In genomic region chr6:90080876-90081464, GRCh38 we compare ENCODE assay signal across 8 cellular contexts.
DNase-seq lines count a peak whose midpoint lies in the region; ATAC-seq and TF ChIP-seq lines count a peak whose summit lies in the region.

No MANE protein-coding gene starts in this region.

- ATAC-seq in HG02798 (IDR thresholded peaks at IDR 0.05; ENCODE audit: poor library complexity, unreplicated experiment), result peak; percentile 83
- ATAC-seq in central memory CD8-positive, alpha-beta T cell (replicated peaks; ENCODE audit: extremely low read depth, poor library complexity, severe bottlenecking), result peak; percentile 81

- DNase-seq in GM13976 (ENCODE audit: low spot score) (peak; percentile 12), GDM1 (lab: John Stamatoyannopoulos, UW) (no peak), NCI-H1436 treated with DMSO at 0.1 percent for 48 hours (lab: John Stamatoyannopoulos, UW) (no peak), NCI-H1436 (lab: John Stamatoyannopoulos, UW) (no peak), DMS53 (lab: John Stamatoyannopoulos, UW) (no peak)
- DNase-seq in T-helper 2 cell treated with Interferon-gamma antibody and Interleukin-4, amounts not matched to agents 5 μg/mL and 100 μg/mL, for 36 hours (ENCODE audit: low spot score), result peak; percentile 89
- DNase-seq in central memory CD8-positive, alpha-beta T cell (ENCODE audit: low spot score in 2 of 2), result peak; percentile 47 to 55

- peak overlapping the region; percentile 88 for H3K4me3 Mint-ChIP-seq in T-helper 2 cell treated with Interferon-gamma antibody and Interleukin-4, amounts not matched to agents 5 μg/mL and 100 μg/mL, for 36 hours
- H3K4me3 Mint-ChIP-seq in central memory CD8-positive, alpha-beta T cell, result peak overlapping the region; percentile 83

- in situ Hi-C loops in GM13976 (cut with MboI; ENCODE audit: low sequenced_read_pairs, unreplicated experiment), result no loop called here

- H3K27ac Mint-ChIP-seq in T-helper 2 cell treated with Interferon-gamma antibody and Interleukin-4, amounts not matched to agents 5 μg/mL and 100 μg/mL, for 36 hours, result peak overlapping the region; percentile 96
- peak overlapping the region; percentile 60 for H3K27ac Mint-ChIP-seq in central memory CD8-positive, alpha-beta T cell (ENCODE audit: low read depth)

- peaks cover 78% of the 10 kb centered on the region for H3K4me1 Mint-ChIP-seq in T-helper 2 cell treated with Interferon-gamma antibody and Interleukin-4, amounts not matched to agents 5 μg/mL and 100 μg/mL, for 36 hours (ENCODE audit: low read depth)
- peaks cover 49% of the 10 kb centered on the region for H3K4me1 Mint-ChIP-seq in central memory CD8-positive, alpha-beta T cell

- no peaks in the 10 kb centered on the region for H3K9me3 Mint-ChIP-seq in T-helper 2 cell treated with Interferon-gamma antibody and Interleukin-4, amounts not matched to agents 5 μg/mL and 100 μg/mL, for 36 hours
- no peaks in the 10 kb centered on the region for H3K9me3 Mint-ChIP-seq in central memory CD8-positive, alpha-beta T cell

- no peak for TF ChIP-seq CTCF in GM13976 (IDR thresholded peaks at IDR 0.05; ENCODE audit: borderline replicate concordance, control extremely low read depth, extremely low read depth, insufficient read depth, missing control alignments)

- H3K36me3 Mint-ChIP-seq in T-helper 2 cell treated with Interferon-gamma antibody and Interleukin-4, amounts not matched to agents 5 μg/mL and 100 μg/mL, for 36 hours (ENCODE audit: low read depth), result peaks cover 34% of the 10 kb centered on the region
- peaks cover 11% of the 10 kb centered on the region for H3K36me3 Mint-ChIP-seq in central memory CD8-positive, alpha-beta T cell (ENCODE audit: insufficient read depth)

- H3K27me3 Mint-ChIP-seq in T-helper 2 cell treated with Interferon-gamma antibody and Interleukin-4, amounts not matched to agents 5 μg/mL and 100 μg/mL, for 36 hours (ENCODE audit: low read depth), result peaks cover 33% of the 10 kb centered on the region
- H3K27me3 Mint-ChIP-seq in central memory CD8-positive, alpha-beta T cell, result peaks cover 31% of the 10 kb centered on the region

Comparison
In these comparisons a context has a peak if more than half of its experiments do, and no peak if none do; other contexts are left out.
1. DNase-seq: peak in GM13976 (single experiment), T-helper 2 cell treated with Interferon-gamma antibody and Interleukin-4, amounts not matched to agents 5 μg/mL and 100 μg/mL, for 36 hours (single experiment) and central memory CD8-positive, alpha-beta T cell (2 of 2); none in GDM1 (single experiment), NCI-H1436 treated with DMSO at 0.1 percent for 48 hours (single experiment), NCI-H1436 (single experiment) and DMS53 (single experiment).